9 cellular contexts compared by ENCODE assay signal in the genomic region with DNA sequence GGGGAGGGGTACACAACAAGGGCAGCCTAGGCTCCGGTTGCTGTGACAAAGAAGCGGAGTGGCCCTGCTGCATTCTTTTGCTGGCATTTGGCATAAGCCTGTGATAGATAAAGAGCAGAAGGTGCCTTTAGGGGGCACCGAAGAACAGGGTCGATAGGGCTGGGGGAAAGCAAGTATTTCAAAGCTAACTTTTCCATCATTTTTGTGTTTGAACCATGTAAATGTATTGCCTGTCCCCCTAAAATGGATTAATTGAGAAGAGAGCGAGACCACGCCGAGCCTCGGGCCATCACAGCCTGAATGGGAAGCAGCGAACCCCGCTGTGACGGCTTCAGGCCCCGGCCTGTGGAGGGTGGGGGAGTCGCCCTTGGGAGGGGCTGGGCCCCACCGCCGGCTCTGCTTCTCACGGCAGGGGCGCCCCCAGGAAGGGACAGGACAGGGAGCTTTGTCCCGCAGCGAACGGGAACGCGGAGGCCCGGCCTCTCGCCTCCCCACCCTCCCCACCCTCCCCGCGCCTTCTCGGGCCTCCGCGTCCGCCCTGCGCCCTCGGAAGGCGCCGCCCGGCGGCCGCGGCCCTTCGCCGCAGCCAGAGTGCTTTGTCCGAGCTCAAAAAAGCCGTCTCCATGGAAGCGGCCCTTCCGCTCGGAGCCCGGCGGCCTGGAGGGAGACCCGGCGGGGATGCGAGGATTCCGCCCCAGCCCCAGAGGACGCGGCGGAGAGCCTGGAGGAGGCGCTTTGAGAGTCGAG. TPM values are rescaled to one million over a fixed set of nuclear protein-coding genes. Genes with fewer than 3 reads are reported as not detected.
DNase-seq lines count a peak whose midpoint lies in the region; ATAC-seq lines count a peak whose summit lies in the region.
"Had no signal": no experiment of that assay in that cellular context is flagged by ENCODE, and none has a peak within 500 bp of the region (broad histone marks: within the 10 kb centered on the region; RNA-seq: fewer than 3 reads in every experiment).

No MANE protein-coding gene starts in this region.

- peak overlapping the region; percentile 48; the same call in 1 of the 2 replicates for H3K27ac ChIP-seq in ACC112 (ENCODE audit: low read depth, low read length)
- H3K27ac ChIP-seq in GM23248, result no peak overlapping the region

- peaks cover 6 to 12% (median 9%) of the 10 kb centered on the region in 3 donors for H3K4me1 Mint-ChIP-seq in T-cell
- peaks cover 0 to 8% of the 10 kb centered on the region in 2 donors for H3K4me1 Mint-ChIP-seq in natural killer cell treated with Interleukin-12 subunit alpha and Interleukin-12 subunit beta and Interleukin-15 and Interleukin-18, amount 100 ng/mL, for 72 hours (ENCODE audit: low read depth in 2 of 2)

- H3K9me3 Mint-ChIP-seq in T-cell, result no peaks in the 10 kb centered on the region
- no peaks in the 10 kb centered on the region for H3K9me3 Mint-ChIP-seq in natural killer cell treated with Interleukin-12 subunit alpha and Interleukin-12 subunit beta and Interleukin-15 and Interleukin-18, amount 100 ng/mL, for 72 hours

- H3K36me3 ChIP-seq in ACC112 (ENCODE audit: insufficient read depth, low read length) (no peaks in the 10 kb centered on the region), GM23248 (ENCODE audit: low read depth) (no peaks in the 10 kb centered on the region)

- H3K4me3 ChIP-seq in ACC112 (ENCODE audit: low read depth, low read length), result peak overlapping the region; percentile 72
- peak overlapping the region; percentile 64 for H3K4me3 ChIP-seq in GM23248

- H4K20me1 ChIP-seq in GM23248 (ENCODE audit: insufficient read depth), result no peaks in the 10 kb centered on the region

- ATAC-seq in T-cell (replicated peaks in 1 of 4), result peak in 3 of 4 experiments; percentile 19 to 27 (median 19)
- ATAC-seq in natural killer cell treated with Interleukin-12 subunit alpha and Interleukin-12 subunit beta and Interleukin-15 and Interleukin-18, amount 100 ng/mL, for 72 hours, result no peak

- POLR2A ChIA-PET in T-cell (lab: Charles Lee), result no interaction called here

- no peaks in the 10 kb centered on the region for H3K79me2 ChIP-seq in ACC112 (ENCODE audit: control insufficient read depth, insufficient read depth, low read length, unreplicated experiment)
- no peaks in the 10 kb centered on the region for H3K79me2 ChIP-seq in GM23248 (ENCODE audit: insufficient read depth)

- no peak overlapping the region for H3K27ac Mint-ChIP-seq in T-cell
- no peak overlapping the region for H3K27ac Mint-ChIP-seq in natural killer cell treated with Interleukin-12 subunit alpha and Interleukin-12 subunit beta and Interleukin-15 and Interleukin-18, amount 100 ng/mL, for 72 hours

- H3K4me3 Mint-ChIP-seq in T-cell, result peak overlapping the region; percentile 59 to 67 (median 63)
- peak overlapping the region; percentile 25 for H3K4me3 Mint-ChIP-seq in natural killer cell treated with Interleukin-12 subunit alpha and Interleukin-12 subunit beta and Interleukin-15 and Interleukin-18, amount 100 ng/mL, for 72 hours

- no peaks in the 10 kb centered on the region for H3K9me2 ChIP-seq in GM23248 (ENCODE audit: insufficient read depth)

- CTCF ChIA-PET in T-cell (lab: Charles Lee), result no interaction called here

- 3 to 10% methylated on average over 19 to 56 of the region's 56 CpGs for WGBS in GM23248 (ENCODE audit: low coverage in 1 of 2, low lambda C conversion rate in 2 of 2, missing lambda C conversion rate in 2 of 2), 2 experiments

- in situ Hi-C loops in GM23248 (cut with MboI), result no loop called here

- H3K9me3 ChIP-seq in GM23248 (ENCODE audit: low read depth), result no peaks in the 10 kb centered on the region

- DNase-seq in GM23248, result peak; percentile 75
- no peak for DNase-seq in T-cell
- DNase-seq in fibroblast of the conjunctiva (ENCODE audit: low read depth), result peak; percentile 16
- DNase-seq in natural killer cell treated with Interleukin-12 subunit alpha and Interleukin-12 subunit beta and Interleukin-15 and Interleukin-18, amount 100 ng/mL, for 72 hours (ENCODE audit: low spot score), result no peak
- no peak for DNase-seq in stimulated activated CD4-positive, alpha-beta T cell treated with anti-CD3 and anti-CD28 coated beads, Interleukin-1b, Interleukin-23, amount 100 ng/mL, for 48 hours
- DNase-seq in glomerular visceral epithelial cell (ENCODE audit: extremely low spot score), result no peak
- no peak for DNase-seq in MV-4-11 (lab: John Stamatoyannopoulos, UW)

- H3F3A ChIP-seq in GM23248 (ENCODE audit: insufficient read depth), result peaks cover 4% of the 10 kb centered on the region; the same call in 1 of the 2 replicates

- peak overlapping the region; percentile 63 for H3K4me2 ChIP-seq in GM23248 (ENCODE audit: unreplicated experiment)

- H3K27me3 Mint-ChIP-seq in T-cell, result peaks cover 59 to 69% of the 10 kb centered on the region in 2 donors
- peaks cover 48 to 65% of the 10 kb centered on the region in 2 donors for H3K27me3 Mint-ChIP-seq in natural killer cell treated with Interleukin-12 subunit alpha and Interleukin-12 subunit beta and Interleukin-15 and Interleukin-18, amount 100 ng/mL, for 72 hours

- H3K27me3 ChIP-seq in ACC112 (ENCODE audit: insufficient read depth, low read length) (no peaks in the 10 kb centered on the region), GM23248 (replicated peaks; ENCODE audit: insufficient read depth) (no peaks in the 10 kb centered on the region)

- H3K4me1 ChIP-seq in ACC112 (ENCODE audit: control insufficient read depth, insufficient read depth, low read length, unreplicated experiment) (peaks cover 35% of the 10 kb centered on the region), GM23248 (ENCODE audit: insufficient read depth) (peaks cover 19% of the 10 kb centered on the region)

- H3K36me3 Mint-ChIP-seq in T-cell, result no peaks in the 10 kb centered on the region
- no peaks in the 10 kb centered on the region for H3K36me3 Mint-ChIP-seq in natural killer cell treated with Interleukin-12 subunit alpha and Interleukin-12 subunit beta and Interleukin-15 and Interleukin-18, amount 100 ng/mL, for 72 hours

- peak overlapping the region; percentile 65 for H3K9ac ChIP-seq in GM23248

- H2AFZ ChIP-seq in ACC112 (ENCODE audit: low read length, unreplicated experiment) (peak overlapping the region; percentile 85), GM23248 (peak overlapping the region; percentile 86)

RNA-seq across cellular contexts. Expression of gene ALDH1L1, which starts 32.4 kb away (rescaled TPM):
- not detected in 2 replicates for total RNA-seq in GM23248 (2014; rRNA removed; shearing (Covaris generic))
- polyA plus RNA-seq in GM23248 (2016; fragmentation: Nextera tagmentation; extraction: Ambion mirVana), result not detected in 2 replicates
- 1 to 10 TPM in 1 of 5 donors, under 1 TPM in 2, not detected in 2; 0.19 to 1.6 (median 0.20) TPM for total RNA-seq in T-cell
- total RNA-seq in natural killer cell treated with Interleukin-12 subunit alpha and Interleukin-12 subunit beta and Interleukin-15 and Interleukin-18, amount 100 ng/mL, for 72 hours, result not detected
- total RNA-seq: dermis microvascular lymphatic vessel endothelial cell had no signal

Comparison
In these comparisons a context has a peak if more than half of its experiments do, and no peak if none do; other contexts are left out.
1. DNase-seq: peak in GM23248 (single experiment) and fibroblast of the conjunctiva (single experiment); none in T-cell (0 of 34), natural killer cell treated with Interleukin-12 subunit alpha and Interleukin-12 subunit beta and Interleukin-15 and Interleukin-18, amount 100 ng/mL, for 72 hours (single experiment), stimulated activated CD4-positive, alpha-beta T cell treated with anti-CD3 and anti-CD28 coated beads, Interleukin-1b, Interleukin-23, amount 100 ng/mL, for 48 hours (single experiment), glomerular visceral epithelial cell (single experiment) and MV-4-11 (single experiment).
2. ATAC-seq: peak in T-cell (3 of 4); none in natural killer cell treated with Interleukin-12 subunit alpha and Interleukin-12 subunit beta and Interleukin-15 and Interleukin-18, amount 100 ng/mL, for 72 hours (0 of 2).